Comparison of ENCODE assay signal across 1 cellular context in genomic region chr4:87092389-87093141, GRCh38.
TF ChIP-seq lines count a peak whose summit lies in the region.

No MANE protein-coding gene starts in this region.

TF ChIP-seq in HepG2, 621 proteins besides CTCF, POLR2A, EP300 and RAD21 (continued from another document):
- TF ChIP-seq CERS6 (CRISPR knock-in tag; IDR thresholded peaks at IDR 0.05) (no peak), GATAD2A (CRISPR knock-in tag; IDR thresholded peaks at IDR 0.05) (0 out of 2 replicates have a peak, but pooled peaks have one; percentile 20), CEBPG (CRISPR knock-in tag; IDR thresholded peaks at IDR 0.05) (peak; percentile 55), MYC (CRISPR knock-in tag; IDR thresholded peaks at IDR 0.05; ENCODE audit: borderline replicate concordance) (no peak), SAP130 (CRISPR knock-in tag; IDR thresholded peaks at IDR 0.05; ENCODE audit: low read depth) (peak; percentile 23; the same call in 1 of the 2 replicates), ZNF83 (CRISPR knock-in tag; IDR thresholded peaks at IDR 0.05; ENCODE audit: borderline replicate concordance) (no peak), CEBPB (IDR thresholded peaks at IDR 0.05; ENCODE audit: borderline replicate concordance, low read depth, low read length) (peak; percentile 73), HDAC1 (CRISPR knock-in tag; IDR thresholded peaks at IDR 0.05) (no peak), FOSL2 (CRISPR knock-in tag; IDR thresholded peaks at IDR 0.05) (0 out of 2 replicates have a peak, but pooled peaks have one; percentile 16), ZBTB40 (IDR thresholded peaks at IDR 0.05) (peak; percentile 45; the same call in 1 of the 2 replicates), ZBTB40 (CRISPR knock-in tag; IDR thresholded peaks at IDR 0.05) (no peak; the same call in 1 of the 2 replicates), PATZ1 (CRISPR knock-in tag; IDR thresholded peaks at IDR 0.05) (peak; percentile 83), MXI1 (IDR thresholded peaks at IDR 0.05; ENCODE audit: borderline replicate concordance, low read depth, low read length) (no peak)
TF ChIP-seq in HepG2: peak in this region for 8.
